Comparison of ENCODE assay signal across 2 cellular contexts in genomic region chr5:179892255-179892654, GRCh38.
TF ChIP-seq lines count a peak whose summit lies in the region.

No MANE protein-coding gene starts in this region.

TF ChIP-seq in IMR-90, 13 proteins besides CTCF, POLR2A, EP300 and RAD21:
- TF ChIP-seq RFX5 (IDR thresholded peaks at IDR 0.05; ENCODE audit: low read depth, low read length): no peak
- no peak for TF ChIP-seq MAFK (IDR thresholded peaks at IDR 0.05; ENCODE audit: low read depth, low read length)
- no peak for TF ChIP-seq CEBPB (IDR thresholded peaks at IDR 0.05; ENCODE audit: low read depth, low read length)
- TF ChIP-seq RCOR1 (IDR thresholded peaks at IDR 0.05; ENCODE audit: insufficient replicate concordance, low read length): no peak
- TF ChIP-seq ELK1 (IDR thresholded peaks at IDR 0.05; ENCODE audit: borderline replicate concordance, low read depth, low read length): no peak
- no peak for TF ChIP-seq FOS (IDR thresholded peaks at IDR 0.05; ENCODE audit: low read depth, low read length)
- TF ChIP-seq CHD1 (IDR thresholded peaks at IDR 0.05; ENCODE audit: low read depth, low read length): no peak
- TF ChIP-seq MXI1 (IDR thresholded peaks at IDR 0.05; ENCODE audit: borderline replicate concordance, low read depth, low read length): no peak
- TF ChIP-seq NFE2L2 (IDR thresholded peaks at IDR 0.05; ENCODE audit: low read depth, low read length): no peak
- TF ChIP-seq USF2 (IDR thresholded peaks at IDR 0.05; ENCODE audit: low read depth, low read length): no peak
- no peak for TF ChIP-seq MAZ (IDR thresholded peaks at IDR 0.05; ENCODE audit: borderline replicate concordance, low read depth, low read length)
- no peak for TF ChIP-seq SMC3 (IDR thresholded peaks at IDR 0.05; ENCODE audit: low read depth, low read length)
- no peak for TF ChIP-seq BHLHE40 (IDR thresholded peaks at IDR 0.05; ENCODE audit: low read depth, low read length)
TF ChIP-seq in IMR-90: peak in this region for 0.

TF ChIP-seq in HepG2, 621 proteins besides CTCF, POLR2A, EP300 and RAD21:
- TF ChIP-seq DMTF1 (CRISPR knock-in tag; IDR thresholded peaks at IDR 0.05) (no peak), STAG1 (CRISPR knock-in tag; IDR thresholded peaks at IDR 0.05) (peak; percentile 7; the same call in 1 of the 2 replicates)
